ENCODE assay signal across 8 cellular contexts in the genomic region with DNA sequence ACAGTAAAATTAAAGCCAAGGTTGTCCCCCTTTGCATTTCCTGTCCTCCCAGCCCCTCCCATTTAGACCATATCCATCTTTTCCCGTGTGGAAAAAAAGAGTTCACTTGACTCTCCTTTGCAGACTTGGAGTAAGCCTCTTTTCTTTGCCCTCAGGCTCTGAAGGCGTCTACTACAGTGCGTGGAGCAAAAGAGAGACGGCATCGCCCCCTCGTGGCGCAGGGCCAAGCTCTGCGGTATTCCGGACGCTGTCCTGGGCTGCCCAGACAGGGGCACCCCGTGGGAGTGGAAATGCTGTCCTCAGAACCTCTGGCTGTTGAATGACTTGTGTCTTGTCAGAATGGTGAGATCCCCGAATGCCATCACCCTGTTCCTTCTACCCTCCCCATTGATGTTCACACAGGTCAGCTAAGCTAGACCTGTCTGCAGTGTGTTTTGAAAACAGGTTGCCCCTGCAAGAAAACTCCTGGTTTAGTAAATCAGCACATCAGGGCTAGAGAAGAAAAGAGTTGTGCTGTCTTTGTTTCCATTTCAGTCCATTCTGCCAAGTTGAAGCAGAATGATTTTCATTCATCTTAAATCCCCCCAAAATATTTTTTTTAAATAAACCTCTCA. TPM values are rescaled to one million over a fixed set of nuclear protein-coding genes. Genes with fewer than 3 reads are reported as not detected.
DNase-seq lines count a peak whose midpoint lies in the region; ATAC-seq and TF ChIP-seq lines count a peak whose summit lies in the region.

No MANE protein-coding gene starts in this region.

- peaks cover 4 to 11% (median 6%) of the 10 kb centered on the region in 4 donors for H3K4me1 ChIP-seq in esophagus muscularis mucosa
- peaks cover 0 to 7% of the 10 kb centered on the region in 2 donors for H3K4me1 ChIP-seq in thoracic aorta (ENCODE audit: control insufficient read depth in 1 of 2, low read depth in 2 of 2)

- no peak for TF ChIP-seq POLR2A in esophagus muscularis mucosa (IDR thresholded peaks at IDR 0.05; ENCODE audit: low read depth)

- H3K27ac Mint-ChIP-seq in activated CD8-positive, alpha-beta memory T cell treated with anti-CD3 and anti-CD28 coated beads, Interleukin-2, amount 10 ng/mL, durations not matched to agents 7 days and 5 days = no peak overlapping the region
- peak overlapping the region in 2 of 3 experiments; percentile 16 to 62 for H3K27ac Mint-ChIP-seq in nephron

- no peaks in the 10 kb centered on the region for H3K36me3 ChIP-seq in esophagus muscularis mucosa
- no peaks in the 10 kb centered on the region for H3K36me3 ChIP-seq in thoracic aorta

- no peaks in the 10 kb centered on the region for H3K27me3 ChIP-seq in esophagus muscularis mucosa
- no peaks in the 10 kb centered on the region for H3K27me3 ChIP-seq in thoracic aorta (replicated peaks; ENCODE audit: insufficient read depth)

- CTCF ChIA-PET in activated CD8-positive, alpha-beta memory T cell treated with anti-CD3 and anti-CD28 coated beads, Interleukin-2, amount 10 ng/mL, durations not matched to agents 7 days and 5 days (lab: Charles Lee) = interaction anchor here (0.8 to 2.7 kb wide), 8 partner anchors 167 to 617 kb away, joined by 3 to 9 read pairs (median 5); no protein-coding TSS in a partner anchor

- H3K27me3 Mint-ChIP-seq in activated CD8-positive, alpha-beta memory T cell treated with anti-CD3 and anti-CD28 coated beads, Interleukin-2, amount 10 ng/mL, durations not matched to agents 7 days and 5 days = peaks cover 16% of the 10 kb centered on the region
- peaks cover 10% of the 10 kb centered on the region for H3K27me3 Mint-ChIP-seq in nephron (ENCODE audit: low read depth)

- no peaks in the 10 kb centered on the region for H3K4me1 Mint-ChIP-seq in activated CD8-positive, alpha-beta memory T cell treated with anti-CD3 and anti-CD28 coated beads, Interleukin-2, amount 10 ng/mL, durations not matched to agents 7 days and 5 days
- H3K4me1 Mint-ChIP-seq in nephron = peaks cover 28% of the 10 kb centered on the region

- ATAC-seq in HG02885 (IDR thresholded peaks at IDR 0.05; ENCODE audit: poor library complexity, unreplicated experiment) (peak; percentile 78), thoracic aorta (ENCODE audit: insufficient number of reproducible peaks, low FRiP score, low read depth) (no peak), HG02571 (IDR thresholded peaks at IDR 0.05; ENCODE audit: unreplicated experiment) (no peak)
- ATAC-seq in activated CD8-positive, alpha-beta memory T cell treated with anti-CD3 and anti-CD28 coated beads, Interleukin-2, amount 10 ng/mL, durations not matched to agents 7 days and 5 days = peak; percentile 92

- H3K27ac ChIP-seq in esophagus muscularis mucosa (replicated peaks in 1 of 4) = no peak overlapping the region
- no peak overlapping the region for H3K27ac ChIP-seq in thoracic aorta

- H3K4me3 ChIP-seq in esophagus muscularis mucosa (no peak overlapping the region), thoracic aorta (no peak overlapping the region)

- 12% methylated on average over 12 of the region's 12 CpGs for WGBS in esophagus muscularis mucosa

- DNase-seq in EL (peak; percentile 72), NOMO-1 treated with DMSO at 0.1 percent for 48 hours (lab: John Stamatoyannopoulos, UW; ENCODE audit: unreplicated experiment) (peak; percentile 32), esophagus muscularis mucosa (ENCODE audit: extremely low spot score) (peak; percentile 92), thoracic aorta (ENCODE audit: low spot score) (no peak)
- peak; percentile 73 for DNase-seq in activated CD8-positive, alpha-beta memory T cell treated with anti-CD3 and anti-CD28 coated beads, Interleukin-2, amount 10 ng/mL, durations not matched to agents 7 days and 5 days

- intact Hi-C loops in esophagus muscularis mucosa (cut with DNase I) = loop anchor here (5.0 to 10.0 kb wide), 3 partner anchors 248 to 615 kb away; no protein-coding TSS in a partner anchor

- H3K36me3 Mint-ChIP-seq in activated CD8-positive, alpha-beta memory T cell treated with anti-CD3 and anti-CD28 coated beads, Interleukin-2, amount 10 ng/mL, durations not matched to agents 7 days and 5 days = no peaks in the 10 kb centered on the region
- no peaks in the 10 kb centered on the region for H3K36me3 Mint-ChIP-seq in nephron (ENCODE audit: low read depth)

- TF ChIP-seq EP300 in esophagus muscularis mucosa (IDR thresholded peaks at IDR 0.05) = no peak

- TF ChIP-seq CTCF in esophagus muscularis mucosa (IDR thresholded peaks at IDR 0.05) (peak; percentile 45 to 58 (median 57)), nephron (IDR thresholded peaks at IDR 0.05; ENCODE audit: unreplicated experiment in 3 of 3) (peak; percentile 71 to 93 (median 88)), thoracic aorta (IDR thresholded peaks at IDR 0.05) (peak; percentile 46)

- H3K9me3 ChIP-seq in esophagus muscularis mucosa = no peaks in the 10 kb centered on the region
- H3K9me3 ChIP-seq in thoracic aorta = no peaks in the 10 kb centered on the region

- no peaks in the 10 kb centered on the region for H3K9me3 Mint-ChIP-seq in activated CD8-positive, alpha-beta memory T cell treated with anti-CD3 and anti-CD28 coated beads, Interleukin-2, amount 10 ng/mL, durations not matched to agents 7 days and 5 days (ENCODE audit: low read depth)
- no peaks in the 10 kb centered on the region for H3K9me3 Mint-ChIP-seq in nephron

- H3K4me3 Mint-ChIP-seq in activated CD8-positive, alpha-beta memory T cell treated with anti-CD3 and anti-CD28 coated beads, Interleukin-2, amount 10 ng/mL, durations not matched to agents 7 days and 5 days = no peak overlapping the region
- H3K4me3 Mint-ChIP-seq in nephron = no peak overlapping the region

RNA-seq across cellular contexts. Expression of a gene that starts 12.3 kb away (rescaled TPM):
- not detected for total RNA-seq in activated CD8-positive, alpha-beta memory T cell treated with anti-CD3 and anti-CD28 coated beads, Interleukin-2, amount 10 ng/mL, durations not matched to agents 7 days and 5 days
- total RNA-seq in esophagus muscularis mucosa = not detected
- not detected for total RNA-seq in thoracic aorta

RNA-seq across cellular contexts. Expression of a gene that starts 37.9 kb away (rescaled TPM):
- 10 to 100 TPM; 24.1 to 33.8 TPM for total RNA-seq in activated CD8-positive, alpha-beta memory T cell treated with anti-CD3 and anti-CD28 coated beads, Interleukin-2, amount 10 ng/mL, durations not matched to agents 7 days and 5 days
- total RNA-seq in esophagus muscularis mucosa = 10 to 100 TPM in 3 of 4 donors, 1 to 10 TPM in 1; 9.5 to 20.8 (median 10.4) TPM
- total RNA-seq in thoracic aorta = 10 to 100 TPM; 19.4 to 31.3 TPM

Comparison
In these comparisons a context has a peak if more than half of its experiments do, and no peak if none do; other contexts are left out.
1. ATAC-seq: peak in HG02885 (single experiment) and activated CD8-positive, alpha-beta memory T cell treated with anti-CD3 and anti-CD28 coated beads, Interleukin-2, amount 10 ng/mL, durations not matched to agents 7 days and 5 days (single experiment); none in thoracic aorta (single experiment) and HG02571 (single experiment).
2. Peak in every context shown above with its lines, with median percentiles within 50 percentile points of each other: CTCF ChIP-seq.